ENCODE assay signal across 15 cellular contexts in genomic region chr2:120020554-120020953, GRCh38. TPM values are rescaled to one million over a fixed set of nuclear protein-coding genes. Genes with fewer than 3 reads are reported as not detected.
A peak's percentile ranks its signal among the peaks of the same experiment; 100 is the strongest.
DNase-seq lines count a peak whose midpoint lies in the region; ATAC-seq and TF ChIP-seq lines count a peak whose summit lies in the region.
"Had no signal": no experiment of that assay in that cellular context is flagged by ENCODE, and none has a peak within 500 bp of the region (broad histone marks: within the 10 kb centered on the region; RNA-seq: fewer than 3 reads in every experiment).

No MANE protein-coding gene starts in this region.

- H4K91ac ChIP-seq in IMR-90 (ENCODE audit: insufficient read depth, low read depth, low read length) = no peak overlapping the region

- H3K36me3 ChIP-seq in IMR-90 (ENCODE audit: control insufficient read depth, insufficient read depth, low read length) (no peaks in the 10 kb centered on the region), thyroid gland (no peaks in the 10 kb centered on the region)

- no CpG with 5 or more reads among the region's 1 CpG for WGBS in IMR-90 (ENCODE audit: extremely low coverage in 2 of 2, insufficient read length in 1 of 2), 2 experiments
- WGBS in thyroid gland, 2 donors = 29 to 52% methylated on average over 1 of the region's 1 CpG

- no peak overlapping the region for H2BK5ac ChIP-seq in IMR-90 (ENCODE audit: low read depth, low read length, poor library complexity, severe bottlenecking)

- DNase-seq in IMR-90 (no peak), choroid plexus epithelial cell (ENCODE audit: low read depth) (peak; percentile 36), iris pigment epithelial cell (ENCODE audit: low read depth) (peak; percentile 63), thyroid gland (no peak), posterior vena cava (ENCODE audit: low spot score) (no peak), KBM-7 (no peak)
- no peak for DNase-seq in effector CD8-positive, alpha-beta T cell (lab: John Stamatoyannopoulos, UW)
- DNase-seq: Calu3; CD8-positive, alpha-beta T cell; DMS79 treated with DMSO at 0.1 percent for 48 hours; EL; GM23248 had no signal

- H2BK120ac ChIP-seq in IMR-90 (ENCODE audit: low read depth, low read length) = no peak overlapping the region

- H3K23ac ChIP-seq in IMR-90 (ENCODE audit: low read depth, low read length) = no peak overlapping the region

- H2AK9ac ChIP-seq in IMR-90 (replicated peaks; ENCODE audit: low read depth, low read length, poor library complexity) = no peak overlapping the region

- no peak overlapping the region for H3K9ac ChIP-seq in IMR-90 (ENCODE audit: low read depth, low read length)
- H3K9ac ChIP-seq: BLaER1 treated with 17β-estradiol and CSF1 and Interleukin-3, amounts not matched to agents 10 nM and 100 nM; GM23248 had no signal

- H2AK5ac ChIP-seq in IMR-90 (ENCODE audit: low read depth, low read length) = no peak overlapping the region

- TF ChIP-seq POLR2A in IMR-90 (IDR thresholded peaks at IDR 0.05; ENCODE audit: low read depth, low read length) (no peak), thyroid gland (IDR thresholded peaks at IDR 0.05) (no peak)

- no peak overlapping the region for H4K5ac ChIP-seq in IMR-90 (ENCODE audit: low read depth, low read length)

- no peak overlapping the region for H3K4me2 ChIP-seq in IMR-90 (ENCODE audit: low read depth, low read length)
- H3K4me2 ChIP-seq: BLaER1 treated with 17β-estradiol and CSF1 and Interleukin-3, amounts not matched to agents 10 nM and 100 nM had no signal

- CTCF ChIA-PET in IMR-90 (lab: Yijun Ruan, JAX) = interaction anchor here (0.6 to 0.7 kb wide), 4 partner anchors 21 to 198 kb away, joined by 3 to 8 read pairs (median 4); no protein-coding TSS in a partner anchor

- in situ Hi-C loops in IMR-90 (cut with MboI; ENCODE audit: low sequenced_read_pairs) (no loop called here), KBM-7 (cut with MboI; ENCODE audit: low pct_unique_long_range_greater_than_20kb, low sequenced_read_pairs) (no loop called here)

- POLR2A ChIA-PET in IMR-90 (lab: Charles Lee; ENCODE audit: unreplicated experiment) = no interaction called here

- no peak overlapping the region for H4K8ac ChIP-seq in IMR-90 (ENCODE audit: low read depth in 2 of 2, low read length in 2 of 2)

- BruUV-seq in IMR-90 (replicated peaks; lab: Mats Ljungman, UMichigan) = no TSS peak

- no peaks in the 10 kb centered on the region for H3K9me1 ChIP-seq in IMR-90 (ENCODE audit: insufficient read depth, low read length)

- no peak overlapping the region for H3K4ac ChIP-seq in IMR-90 (ENCODE audit: low read depth, low read length)

- TF ChIP-seq CTCF in IMR-90 (conservative IDR thresholded peaks at IDR 0.05; ENCODE audit: low read depth, low read length) (no peak), choroid plexus epithelial cell (conservative IDR thresholded peaks at IDR 0.05; ENCODE audit: low read depth, low read length) (no peak), thyroid gland (IDR thresholded peaks at IDR 0.05) (no peak)

- H2BK20ac ChIP-seq in IMR-90 (ENCODE audit: low read depth, low read length) = no peak overlapping the region

- no peak overlapping the region for H3K56ac ChIP-seq in IMR-90 (ENCODE audit: extremely low read depth, insufficient read depth, low read length)

- no peak overlapping the region for H3K14ac ChIP-seq in IMR-90 (replicated peaks; ENCODE audit: low read depth, low read length)

- TF ChIP-seq RAD21 in IMR-90 (IDR thresholded peaks at IDR 0.05; ENCODE audit: low read length) = no peak

- ATAC-seq in IMR-90 (ENCODE audit: low read depth) = peak; percentile 64
- ATAC-seq: CD8-positive, alpha-beta T cell; GM12878 had no signal

- H3K4me3 ChIP-seq in IMR-90 (ENCODE audit: insufficient read depth, low read depth, low read length) (no peak overlapping the region), choroid plexus epithelial cell (ENCODE audit: low read depth, low read length) (no peak overlapping the region), thyroid gland (replicated peaks in 1 of 3) (no peak overlapping the region)
- H3K4me3 ChIP-seq: BLaER1 treated with 17β-estradiol and CSF1 and Interleukin-3, amounts not matched to agents 10 nM and 100 nM; GM12878; GM23248; HAP-1 had no signal

- H2AFZ ChIP-seq in IMR-90 (replicated peaks; ENCODE audit: low read length, poor library complexity) = no peak overlapping the region
- H2AFZ ChIP-seq: GM23248 had no signal

- no peaks in the 10 kb centered on the region for H3K27me3 ChIP-seq in IMR-90 (ENCODE audit: control insufficient read depth, insufficient read depth, low read length)
- no peaks in the 10 kb centered on the region for H3K27me3 ChIP-seq in thyroid gland
- H3K27me3 ChIP-seq: BLaER1 treated with 17β-estradiol and CSF1 and Interleukin-3, amounts not matched to agents 10 nM and 100 nM had no signal

- dilution Hi-C loops in IMR-90 (cut with HindIII; ENCODE audit: low sequenced_read_pairs, unreplicated experiment) = no loop called here

- H3K18ac ChIP-seq in IMR-90 (ENCODE audit: low read depth, low read length) = no peak overlapping the region

- H3K79me1 ChIP-seq in IMR-90 (ENCODE audit: low read depth in 1 of 2, low read length in 2 of 2) = peaks cover 8 to 16% of the 10 kb centered on the region in 2 experiments

- H3K9me3 ChIP-seq in IMR-90 (ENCODE audit: control insufficient read depth, insufficient read depth, low read length) (no peaks in the 10 kb centered on the region), thyroid gland (no peaks in the 10 kb centered on the region)
- H3K9me3 ChIP-seq: HAP-1 had no signal

- H2BK15ac ChIP-seq in IMR-90 (ENCODE audit: low read depth, low read length) = no peak overlapping the region

- H3K27ac ChIP-seq in IMR-90 (ENCODE audit: insufficient read depth, low read length) = no peak overlapping the region
- peak overlapping the region; percentile 58 to 69 (median 60) for H3K27ac ChIP-seq in thyroid gland
- H3K27ac ChIP-seq: BLaER1 treated with 17β-estradiol and CSF1 and Interleukin-3, amounts not matched to agents 10 nM and 100 nM; GM23248 had no signal

- intact Hi-C loops in IMR-90 (cut with micrococcal nuclease) = no loop called here
- intact Hi-C loops in thyroid gland (cut with DNase I) = no loop called here
- intact Hi-C loops in posterior vena cava (cut with DNase I) = no loop called here

- H3K4me1 ChIP-seq in IMR-90 (ENCODE audit: control insufficient read depth, insufficient read depth, low read length) = no peaks in the 10 kb centered on the region
- H3K4me1 ChIP-seq in thyroid gland = peaks cover 21 to 39% of the 10 kb centered on the region in 2 donors
- H3K4me1 ChIP-seq: BLaER1 treated with 17β-estradiol and CSF1 and Interleukin-3, amounts not matched to agents 10 nM and 100 nM had no signal

- H4K20me1 ChIP-seq in IMR-90 (ENCODE audit: insufficient read depth, low read length) = no peaks in the 10 kb centered on the region; the same call in 1 of the 2 replicates

TF ChIP-seq in IMR-90, 13 proteins besides CTCF, POLR2A, EP300 and RAD21:
- TF ChIP-seq BHLHE40 (IDR thresholded peaks at IDR 0.05; ENCODE audit: low read depth, low read length) (no peak), CHD1 (IDR thresholded peaks at IDR 0.05; ENCODE audit: low read depth, low read length) (no peak), MXI1 (IDR thresholded peaks at IDR 0.05; ENCODE audit: borderline replicate concordance, low read depth, low read length) (no peak), MAZ (IDR thresholded peaks at IDR 0.05; ENCODE audit: borderline replicate concordance, low read depth, low read length) (no peak), RFX5 (IDR thresholded peaks at IDR 0.05; ENCODE audit: low read depth, low read length) (no peak), NFE2L2 (IDR thresholded peaks at IDR 0.05; ENCODE audit: low read depth, low read length) (no peak), MAFK (IDR thresholded peaks at IDR 0.05; ENCODE audit: low read depth, low read length) (no peak), FOS (IDR thresholded peaks at IDR 0.05; ENCODE audit: low read depth, low read length) (no peak), ELK1 (IDR thresholded peaks at IDR 0.05; ENCODE audit: borderline replicate concordance, low read depth, low read length) (no peak), USF2 (IDR thresholded peaks at IDR 0.05; ENCODE audit: low read depth, low read length) (no peak), SMC3 (IDR thresholded peaks at IDR 0.05; ENCODE audit: low read depth, low read length) (no peak)

RNA-seq across cellular contexts. Expression of gene EPB41L5, which starts 7.7 kb away (rescaled TPM):
- total RNA-seq in IMR-90 (2012; rRNA removed) (10.6 and 11.4 TPM in 2 replicates), thyroid gland (100 to 1,000 TPM in 3 of 4 donors, 10 to 100 TPM in 1; 82.2 to 126 (median 116) TPM), posterior vena cava (10 to 100 TPM; 11.5 to 16.1 TPM)
- polyA plus RNA-seq in IMR-90 (2012; rRNA removed) = 5.0 and 5.1 TPM in 2 replicates
- 1.9 TPM in 2 replicates for polyA plus RNA-seq in IMR-90 (2012; cell fraction: cytosol; rRNA removed)
- polyA plus RNA-seq in IMR-90 (2012; cell fraction: nucleus; rRNA removed; ENCODE audit: low replicate concordance) = 2.5 and 10.6 TPM in 2 replicates

Comparison
In these comparisons a context has a peak if more than half of its experiments do, and no peak if none do; other contexts are left out.
1. DNase-seq: peak in choroid plexus epithelial cell (single experiment) and iris pigment epithelial cell (single experiment); none in IMR-90 (single experiment), thyroid gland (0 of 2), effector CD8-positive, alpha-beta T cell (single experiment), posterior vena cava (single experiment) and KBM-7 (single experiment).